1 cellular context compared by ENCODE assay signal in the genomic region with DNA sequence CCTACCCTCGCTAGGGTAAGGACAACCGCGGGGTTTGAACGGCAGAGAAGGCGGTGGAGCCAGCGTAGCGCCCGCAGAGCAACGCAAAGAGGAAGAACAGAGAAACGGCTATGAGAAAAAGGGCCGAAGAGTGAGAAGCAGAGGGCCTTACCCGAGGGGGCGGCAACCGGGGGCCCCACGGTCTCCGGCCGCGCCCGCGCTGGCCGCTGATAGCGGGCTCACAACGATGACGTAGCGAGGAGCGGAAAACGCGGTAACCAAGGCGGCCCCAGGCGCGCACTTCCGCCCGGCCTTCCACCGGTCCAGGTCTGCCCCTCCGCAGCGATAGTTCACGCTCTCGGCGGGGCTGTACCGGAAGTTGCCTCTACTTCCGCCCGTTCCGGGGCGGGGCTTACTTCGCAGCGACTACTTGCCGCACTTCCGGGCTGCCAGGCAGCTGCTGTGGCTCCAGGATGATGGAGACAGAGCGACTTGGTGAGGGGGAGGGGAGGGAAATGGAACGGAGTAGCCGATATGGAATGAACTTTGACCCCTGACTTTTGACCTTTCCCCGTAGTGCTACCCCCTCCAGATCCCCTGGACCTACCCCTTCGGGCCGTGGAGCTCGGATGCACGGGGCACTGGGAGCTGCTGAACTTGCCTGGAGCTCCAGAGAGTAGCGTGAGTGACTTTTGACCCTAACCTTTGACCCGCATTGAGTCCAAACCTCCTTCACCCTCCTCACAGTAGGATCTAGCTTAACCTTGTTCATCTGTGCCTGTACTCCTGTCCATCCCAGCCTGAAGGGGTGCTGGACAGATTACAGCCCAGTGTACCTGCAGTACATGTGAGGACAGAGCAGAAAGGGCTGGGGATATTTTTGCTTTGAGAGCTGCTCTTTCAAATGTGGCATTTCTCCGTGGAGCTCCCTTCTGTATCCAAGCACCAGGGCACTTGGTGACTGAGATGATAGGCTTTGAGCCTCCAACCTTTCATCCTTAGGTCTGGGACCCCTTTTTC.
TF ChIP-seq lines count a peak whose summit lies in the region.

A gene with protein sequence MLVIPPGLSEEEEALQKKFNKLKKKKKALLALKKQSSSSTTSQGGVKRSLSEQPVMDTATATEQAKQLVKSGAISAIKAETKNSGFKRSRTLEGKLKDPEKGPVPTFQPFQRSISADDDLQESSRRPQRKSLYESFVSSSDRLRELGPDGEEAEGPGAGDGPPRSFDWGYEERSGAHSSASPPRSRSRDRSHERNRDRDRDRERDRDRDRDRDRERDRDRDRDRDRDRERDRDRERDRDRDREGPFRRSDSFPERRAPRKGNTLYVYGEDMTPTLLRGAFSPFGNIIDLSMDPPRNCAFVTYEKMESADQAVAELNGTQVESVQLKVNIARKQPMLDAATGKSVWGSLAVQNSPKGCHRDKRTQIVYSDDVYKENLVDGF (minus strand): TSS at position 231 of the 999 bp plus-strand sequence. CDS start 525 bp downstream, outside the sequence.
A gene (plus strand): TSS at position 435 of the 999 bp plus-strand sequence. CDS start 18 bp downstream, at position 453.

TF ChIP-seq in K562, 482 proteins besides CTCF, POLR2A, EP300 and RAD21 (continued from another document and continues in another):
- TF ChIP-seq KDM5B (IDR thresholded peaks at IDR 0.05; ENCODE audit: insufficient replicate concordance, low read depth, low read length) (peak; percentile 44), CREBBP (IDR thresholded peaks at IDR 0.05; ENCODE audit: low read depth, low read length) (no peak), HLTF (IDR thresholded peaks at IDR 0.05) (peak; percentile 97), TAL1 (IDR thresholded peaks at IDR 0.05) (peak; percentile 1; the same call in 1 of the 2 replicates), POLR2AphosphoS2 (IDR thresholded peaks at IDR 0.05; ENCODE audit: low read length) (no peak), ZNF668 (CRISPR knock-in tag; IDR thresholded peaks at IDR 0.05) (peak; percentile 76; the same call in 1 of the 2 replicates), ASH1L (IDR thresholded peaks at IDR 0.05; ENCODE audit: borderline replicate concordance, low read depth, partially characterized antibody) (peak; percentile 88), ZNF57 (CRISPR knock-in tag; IDR thresholded peaks at IDR 0.05) (peak; percentile 78; the same call in 1 of the 2 replicates), KAT2B (IDR thresholded peaks at IDR 0.05; ENCODE audit: low read depth, low read length) (no peak), SMARCA4 (IDR thresholded peaks at IDR 0.05) (peak; percentile 55), ZNF133 (CRISPR knock-in tag; IDR thresholded peaks at IDR 0.05) (0 out of 2 replicates have a peak, but pooled peaks have one; percentile 69), PHB2 (IDR thresholded peaks at IDR 0.05; ENCODE audit: low read depth) (no peak), ETV5 (CRISPR knock-in tag; IDR thresholded peaks at IDR 0.05; ENCODE audit: low read depth) (peak; percentile 94), HNRNPLL (IDR thresholded peaks at IDR 0.05; ENCODE audit: low read depth, low read length, poor library complexity, severe bottlenecking) (peak; percentile 97), EHMT2 (IDR thresholded peaks at IDR 0.05) (no peak), NFXL1 (CRISPR knock-in tag; IDR thresholded peaks at IDR 0.05) (0 out of 2 replicates have a peak, but pooled peaks have one; percentile 62), ZNF778 (CRISPR knock-in tag; IDR thresholded peaks at IDR 0.05) (no peak), PHB (CRISPR knock-in tag; IDR thresholded peaks at IDR 0.05) (peak; percentile 62; the same call in 1 of the 2 replicates), JUND (IDR thresholded peaks at IDR 0.05; ENCODE audit: borderline replicate concordance, low read depth, low read length) (peak; percentile 63), JUND (tag; IDR thresholded peaks at IDR 0.05; ENCODE audit: borderline replicate concordance, low read depth, low read length) (peak; percentile 78; the same call in 2 of the 3 replicates), CBFA2T3 (IDR thresholded peaks at IDR 0.05) (peak; percentile 46), HDAC8 (tag; IDR thresholded peaks at IDR 0.05) (peak; percentile 91), NR4A1 (CRISPR knock-in tag; IDR thresholded peaks at IDR 0.05) (peak; percentile 96), NR4A1 (tag; IDR thresholded peaks at IDR 0.05) (peak; percentile 98), ZNF140 (CRISPR knock-in tag; IDR thresholded peaks at IDR 0.05) (0 out of 2 replicates have a peak, but pooled peaks have one; percentile 63)
- TF ChIP-seq, protein P1, sequence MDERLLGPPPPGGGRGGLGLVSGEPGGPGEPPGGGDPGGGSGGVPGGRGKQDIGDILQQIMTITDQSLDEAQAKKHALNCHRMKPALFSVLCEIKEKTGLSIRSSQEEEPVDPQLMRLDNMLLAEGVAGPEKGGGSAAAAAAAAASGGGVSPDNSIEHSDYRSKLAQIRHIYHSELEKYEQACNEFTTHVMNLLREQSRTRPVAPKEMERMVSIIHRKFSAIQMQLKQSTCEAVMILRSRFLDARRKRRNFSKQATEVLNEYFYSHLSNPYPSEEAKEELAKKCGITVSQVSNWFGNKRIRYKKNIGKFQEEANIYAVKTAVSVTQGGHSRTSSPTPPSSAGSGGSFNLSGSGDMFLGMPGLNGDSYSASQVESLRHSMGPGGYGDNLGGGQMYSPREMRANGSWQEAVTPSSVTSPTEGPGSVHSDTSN (CRISPR knock-in tag; IDR thresholded peaks at IDR 0.05; ENCODE audit: low read depth): no peak
- TF ChIP-seq, protein P1 (tag; conservative IDR thresholded peaks at IDR 0.05; ENCODE audit: low read depth): peak; percentile 62
- TF ChIP-seq, protein P2, sequence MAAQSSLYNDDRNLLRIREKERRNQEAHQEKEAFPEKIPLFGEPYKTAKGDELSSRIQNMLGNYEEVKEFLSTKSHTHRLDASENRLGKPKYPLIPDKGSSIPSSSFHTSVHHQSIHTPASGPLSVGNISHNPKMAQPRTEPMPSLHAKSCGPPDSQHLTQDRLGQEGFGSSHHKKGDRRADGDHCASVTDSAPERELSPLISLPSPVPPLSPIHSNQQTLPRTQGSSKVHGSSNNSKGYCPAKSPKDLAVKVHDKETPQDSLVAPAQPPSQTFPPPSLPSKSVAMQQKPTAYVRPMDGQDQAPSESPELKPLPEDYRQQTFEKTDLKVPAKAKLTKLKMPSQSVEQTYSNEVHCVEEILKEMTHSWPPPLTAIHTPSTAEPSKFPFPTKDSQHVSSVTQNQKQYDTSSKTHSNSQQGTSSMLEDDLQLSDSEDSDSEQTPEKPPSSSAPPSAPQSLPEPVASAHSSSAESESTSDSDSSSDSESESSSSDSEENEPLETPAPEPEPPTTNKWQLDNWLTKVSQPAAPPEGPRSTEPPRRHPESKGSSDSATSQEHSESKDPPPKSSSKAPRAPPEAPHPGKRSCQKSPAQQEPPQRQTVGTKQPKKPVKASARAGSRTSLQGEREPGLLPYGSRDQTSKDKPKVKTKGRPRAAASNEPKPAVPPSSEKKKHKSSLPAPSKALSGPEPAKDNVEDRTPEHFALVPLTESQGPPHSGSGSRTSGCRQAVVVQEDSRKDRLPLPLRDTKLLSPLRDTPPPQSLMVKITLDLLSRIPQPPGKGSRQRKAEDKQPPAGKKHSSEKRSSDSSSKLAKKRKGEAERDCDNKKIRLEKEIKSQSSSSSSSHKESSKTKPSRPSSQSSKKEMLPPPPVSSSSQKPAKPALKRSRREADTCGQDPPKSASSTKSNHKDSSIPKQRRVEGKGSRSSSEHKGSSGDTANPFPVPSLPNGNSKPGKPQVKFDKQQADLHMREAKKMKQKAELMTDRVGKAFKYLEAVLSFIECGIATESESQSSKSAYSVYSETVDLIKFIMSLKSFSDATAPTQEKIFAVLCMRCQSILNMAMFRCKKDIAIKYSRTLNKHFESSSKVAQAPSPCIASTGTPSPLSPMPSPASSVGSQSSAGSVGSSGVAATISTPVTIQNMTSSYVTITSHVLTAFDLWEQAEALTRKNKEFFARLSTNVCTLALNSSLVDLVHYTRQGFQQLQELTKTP (IDR thresholded peaks at IDR 0.05; ENCODE audit: low read depth in 1 of 2, partially characterized antibody in 2 of 2): peak in 1 of 2 experiments; percentile 61
- TF ChIP-seq, protein P3, sequence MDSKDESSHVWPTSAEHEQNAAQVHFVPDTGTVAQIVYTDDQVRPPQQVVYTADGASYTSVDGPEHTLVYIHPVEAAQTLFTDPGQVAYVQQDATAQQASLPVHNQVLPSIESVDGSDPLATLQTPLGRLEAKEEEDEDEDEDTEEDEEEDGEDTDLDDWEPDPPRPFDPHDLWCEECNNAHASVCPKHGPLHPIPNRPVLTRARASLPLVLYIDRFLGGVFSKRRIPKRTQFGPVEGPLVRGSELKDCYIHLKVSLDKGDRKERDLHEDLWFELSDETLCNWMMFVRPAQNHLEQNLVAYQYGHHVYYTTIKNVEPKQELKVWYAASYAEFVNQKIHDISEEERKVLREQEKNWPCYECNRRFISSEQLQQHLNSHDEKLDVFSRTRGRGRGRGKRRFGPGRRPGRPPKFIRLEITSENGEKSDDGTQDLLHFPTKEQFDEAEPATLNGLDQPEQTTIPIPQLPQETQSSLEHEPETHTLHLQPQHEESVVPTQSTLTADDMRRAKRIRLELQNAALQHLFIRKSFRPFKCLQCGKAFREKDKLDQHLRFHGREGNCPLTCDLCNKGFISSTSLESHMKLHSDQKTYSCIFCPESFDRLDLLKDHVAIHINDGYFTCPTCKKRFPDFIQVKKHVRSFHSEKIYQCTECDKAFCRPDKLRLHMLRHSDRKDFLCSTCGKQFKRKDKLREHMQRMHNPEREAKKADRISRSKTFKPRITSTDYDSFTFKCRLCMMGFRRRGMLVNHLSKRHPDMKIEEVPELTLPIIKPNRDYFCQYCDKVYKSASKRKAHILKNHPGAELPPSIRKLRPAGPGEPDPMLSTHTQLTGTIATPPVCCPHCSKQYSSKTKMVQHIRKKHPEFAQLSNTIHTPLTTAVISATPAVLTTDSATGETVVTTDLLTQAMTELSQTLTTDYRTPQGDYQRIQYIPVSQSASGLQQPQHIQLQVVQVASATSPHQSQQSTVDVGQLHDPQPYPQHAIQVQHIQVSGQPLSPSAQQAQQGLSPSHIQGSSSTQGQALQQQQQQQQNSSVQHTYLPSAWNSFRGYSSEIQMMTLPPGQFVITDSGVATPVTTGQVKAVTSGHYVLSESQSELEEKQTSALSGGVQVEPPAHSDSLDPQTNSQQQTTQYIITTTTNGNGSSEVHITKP (IDR thresholded peaks at IDR 0.05; ENCODE audit: partially characterized antibody): peak; percentile 47
- TF ChIP-seq, protein P4, sequence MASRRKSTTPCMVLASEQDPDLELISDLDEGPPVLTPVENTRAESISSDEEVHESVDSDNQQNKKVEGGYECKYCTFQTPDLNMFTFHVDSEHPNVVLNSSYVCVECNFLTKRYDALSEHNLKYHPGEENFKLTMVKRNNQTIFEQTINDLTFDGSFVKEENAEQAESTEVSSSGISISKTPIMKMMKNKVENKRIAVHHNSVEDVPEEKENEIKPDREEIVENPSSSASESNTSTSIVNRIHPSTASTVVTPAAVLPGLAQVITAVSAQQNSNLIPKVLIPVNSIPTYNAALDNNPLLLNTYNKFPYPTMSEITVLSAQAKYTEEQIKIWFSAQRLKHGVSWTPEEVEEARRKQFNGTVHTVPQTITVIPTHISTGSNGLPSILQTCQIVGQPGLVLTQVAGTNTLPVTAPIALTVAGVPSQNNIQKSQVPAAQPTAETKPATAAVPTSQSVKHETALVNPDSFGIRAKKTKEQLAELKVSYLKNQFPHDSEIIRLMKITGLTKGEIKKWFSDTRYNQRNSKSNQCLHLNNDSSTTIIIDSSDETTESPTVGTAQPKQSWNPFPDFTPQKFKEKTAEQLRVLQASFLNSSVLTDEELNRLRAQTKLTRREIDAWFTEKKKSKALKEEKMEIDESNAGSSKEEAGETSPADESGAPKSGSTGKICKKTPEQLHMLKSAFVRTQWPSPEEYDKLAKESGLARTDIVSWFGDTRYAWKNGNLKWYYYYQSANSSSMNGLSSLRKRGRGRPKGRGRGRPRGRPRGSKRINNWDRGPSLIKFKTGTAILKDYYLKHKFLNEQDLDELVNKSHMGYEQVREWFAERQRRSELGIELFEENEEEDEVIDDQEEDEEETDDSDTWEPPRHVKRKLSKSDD (conservative IDR thresholded peaks at IDR 0.05; ENCODE audit: low read length): 0 out of 2 replicates have a peak, but pooled peaks have one; percentile 54
- TF ChIP-seq, protein P5, sequence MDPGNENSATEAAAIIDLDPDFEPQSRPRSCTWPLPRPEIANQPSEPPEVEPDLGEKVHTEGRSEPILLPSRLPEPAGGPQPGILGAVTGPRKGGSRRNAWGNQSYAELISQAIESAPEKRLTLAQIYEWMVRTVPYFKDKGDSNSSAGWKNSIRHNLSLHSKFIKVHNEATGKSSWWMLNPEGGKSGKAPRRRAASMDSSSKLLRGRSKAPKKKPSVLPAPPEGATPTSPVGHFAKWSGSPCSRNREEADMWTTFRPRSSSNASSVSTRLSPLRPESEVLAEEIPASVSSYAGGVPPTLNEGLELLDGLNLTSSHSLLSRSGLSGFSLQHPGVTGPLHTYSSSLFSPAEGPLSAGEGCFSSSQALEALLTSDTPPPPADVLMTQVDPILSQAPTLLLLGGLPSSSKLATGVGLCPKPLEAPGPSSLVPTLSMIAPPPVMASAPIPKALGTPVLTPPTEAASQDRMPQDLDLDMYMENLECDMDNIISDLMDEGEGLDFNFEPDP (CRISPR knock-in tag; IDR thresholded peaks at IDR 0.05): peak; percentile 85; the same call in 1 of the 2 replicates
- TF ChIP-seq, protein P6, sequence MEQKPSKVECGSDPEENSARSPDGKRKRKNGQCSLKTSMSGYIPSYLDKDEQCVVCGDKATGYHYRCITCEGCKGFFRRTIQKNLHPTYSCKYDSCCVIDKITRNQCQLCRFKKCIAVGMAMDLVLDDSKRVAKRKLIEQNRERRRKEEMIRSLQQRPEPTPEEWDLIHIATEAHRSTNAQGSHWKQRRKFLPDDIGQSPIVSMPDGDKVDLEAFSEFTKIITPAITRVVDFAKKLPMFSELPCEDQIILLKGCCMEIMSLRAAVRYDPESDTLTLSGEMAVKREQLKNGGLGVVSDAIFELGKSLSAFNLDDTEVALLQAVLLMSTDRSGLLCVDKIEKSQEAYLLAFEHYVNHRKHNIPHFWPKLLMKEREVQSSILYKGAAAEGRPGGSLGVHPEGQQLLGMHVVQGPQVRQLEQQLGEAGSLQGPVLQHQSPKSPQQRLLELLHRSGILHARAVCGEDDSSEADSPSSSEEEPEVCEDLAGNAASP (IDR thresholded peaks at IDR 0.05): no peak
